ENCODE assay signal across 15 cellular contexts in genomic region chr9:108439967-108440366, GRCh38.
DNase-seq lines count a peak whose midpoint lies in the region; ATAC-seq, FAIRE-seq and TF ChIP-seq lines count a peak whose summit lies in the region.
"Had no signal": no experiment of that assay in that cellular context is flagged by ENCODE, and none has a peak within 500 bp of the region (broad histone marks: within the 10 kb centered on the region; RNA-seq: fewer than 3 reads in every experiment).

No MANE protein-coding gene starts in this region.

- FAIRE-seq in urothelium cell line (lab: Jason Lieb, UNC): no peak
- FAIRE-seq: H1 had no signal

- POLR2A ChIA-PET in IMR-90 (lab: Charles Lee; ENCODE audit: unreplicated experiment) (no interaction called here), Caco-2 (lab: Charles Lee) (no interaction called here)

- no peaks in the 10 kb centered on the region for H3K27me3 Mint-ChIP-seq in Caco-2 (ENCODE audit: insufficient read depth, unreplicated experiment)

- no peak overlapping the region for H2AFZ ChIP-seq in IMR-90 (replicated peaks; ENCODE audit: low read length, poor library complexity)

- H3K4me1 ChIP-seq in IMR-90 (ENCODE audit: control insufficient read depth, insufficient read depth, low read length): peaks cover 14% of the 10 kb centered on the region
- peaks cover 6% of the 10 kb centered on the region; the same call in 1 of the 2 replicates for H3K4me1 ChIP-seq in Caco-2

- no peaks in the 10 kb centered on the region for H3K9me3 ChIP-seq in IMR-90 (ENCODE audit: control insufficient read depth, insufficient read depth, low read length)
- H3K9me3 ChIP-seq in Caco-2: no peaks in the 10 kb centered on the region

- peak overlapping the region; percentile 55; the same call in 1 of the 2 replicates for H3K4ac ChIP-seq in IMR-90 (ENCODE audit: low read depth, low read length)

- no peaks in the 10 kb centered on the region for H3K9me3 Mint-ChIP-seq in Caco-2 (ENCODE audit: unreplicated experiment)
- H3K9me3 Mint-ChIP-seq: endodermal cell had no signal

- no peak overlapping the region for H3K14ac ChIP-seq in IMR-90 (replicated peaks; ENCODE audit: low read depth, low read length)

- dilution Hi-C loops in IMR-90 (cut with HindIII; ENCODE audit: low sequenced_read_pairs, unreplicated experiment): no loop called here

- intact Hi-C loops in IMR-90 (cut with micrococcal nuclease) (loop anchor here (5.0 to 10.0 kb wide), 5 partner anchors 37 to 958 kb away; no protein-coding TSS in a partner anchor), Caco-2 (cut with micrococcal nuclease; ENCODE audit: unreplicated experiment) (no loop called here)

- in situ Hi-C loops in IMR-90 (cut with MboI; ENCODE audit: low sequenced_read_pairs): no loop called here
- in situ Hi-C loops in brain microvascular endothelial cell (cut with HindIII; ENCODE audit: low pct_ligation_motif_present, low sequenced_read_pairs): no loop called here

- no peaks in the 10 kb centered on the region for H3K4me1 Mint-ChIP-seq in Caco-2 (ENCODE audit: low read depth, unreplicated experiment)
- H3K4me1 Mint-ChIP-seq: endodermal cell had no signal

- peak overlapping the region; percentile 80 for H2BK20ac ChIP-seq in IMR-90 (ENCODE audit: low read depth, low read length)

- TF ChIP-seq RAD21 in IMR-90 (IDR thresholded peaks at IDR 0.05; ENCODE audit: low read length): no peak

- no peak overlapping the region for H2AK9ac ChIP-seq in IMR-90 (replicated peaks; ENCODE audit: low read depth, low read length, poor library complexity)

- peak overlapping the region; percentile 50 for H3K4me2 ChIP-seq in IMR-90 (ENCODE audit: low read depth, low read length)

- H2BK5ac ChIP-seq in IMR-90 (ENCODE audit: low read depth, low read length, poor library complexity, severe bottlenecking): peak overlapping the region; percentile 70

- CTCF ChIA-PET in IMR-90 (lab: Yijun Ruan, JAX) (interaction anchor here (0.6 kb wide), 1 partner anchor 56 kb away, joined by 3 read pairs; no protein-coding TSS in a partner anchor), Caco-2 (lab: Charles Lee) (no interaction called here)

- H3K4me3 Mint-ChIP-seq in Caco-2 (ENCODE audit: unreplicated experiment): no peak overlapping the region
- H3K4me3 Mint-ChIP-seq: endodermal cell had no signal

- H4K91ac ChIP-seq in IMR-90 (ENCODE audit: insufficient read depth, low read depth, low read length): peak overlapping the region; percentile 41; the same call in 1 of the 2 replicates

- 0 out of 2 replicates have a peak overlapping the region, but pooled peaks have one; percentile 51 for H2AK5ac ChIP-seq in IMR-90 (ENCODE audit: low read depth, low read length)

- H3K9me1 ChIP-seq in IMR-90 (ENCODE audit: insufficient read depth, low read length): peaks cover 5% of the 10 kb centered on the region; the same call in 1 of the 2 replicates

- DNase-seq in IMR-90 (peak; percentile 76), brain microvascular endothelial cell (peak; percentile 47), iris pigment epithelial cell (ENCODE audit: low read depth) (peak; percentile 82), urothelium cell line (ENCODE audit: low spot score) (peak; percentile 16), Kasumi-1 (lab: John Stamatoyannopoulos, UW) (no peak), Caco-2 (no peak)
- DNase-seq in stimulated activated naive CD4-positive, alpha-beta T cell treated with Interleukin-2 at 50 U/mL for 16 hours (lab: John Stamatoyannopoulos, UW): no peak
- DNase-seq: aorta, endodermal cell, NCI-H1105 treated with DMSO at 0.1 percent for 48 hours, NCI-H510A treated with DMSO at 0.1 percent for 48 hours, retina, Right ventricle myocardium superior had no signal

- H3K18ac ChIP-seq in IMR-90 (ENCODE audit: low read depth, low read length): peak overlapping the region; percentile 83

- WGBS in IMR-90 (ENCODE audit: extremely low coverage in 2 of 2, insufficient read length in 1 of 2), 2 experiments: no CpG with 5 or more reads among the region's 3 CpGs

- no peak overlapping the region for H3K56ac ChIP-seq in IMR-90 (ENCODE audit: extremely low read depth, insufficient read depth, low read length)

- TF ChIP-seq CTCF in IMR-90 (conservative IDR thresholded peaks at IDR 0.05; ENCODE audit: low read depth, low read length): no peak
- TF ChIP-seq CTCF in brain microvascular endothelial cell (IDR thresholded peaks at IDR 0.05; ENCODE audit: low read depth, low read length, missing control alignments): no peak
- TF ChIP-seq CTCF in Caco-2 (IDR thresholded peaks at IDR 0.05; ENCODE audit: insufficient read depth in 1 of 2, low read depth in 1 of 2, low read length in 1 of 2, severe bottlenecking in 1 of 2, unreplicated experiment in 1 of 2): no peak

- peak overlapping the region; percentile 64 for H4K5ac ChIP-seq in IMR-90 (ENCODE audit: low read depth, low read length)

- H3K9ac ChIP-seq in IMR-90 (ENCODE audit: low read depth, low read length): no peak overlapping the region

- H3K36me3 Mint-ChIP-seq in Caco-2 (ENCODE audit: insufficient read depth, unreplicated experiment): no peaks in the 10 kb centered on the region

- H2BK120ac ChIP-seq in IMR-90 (ENCODE audit: low read depth, low read length): peak overlapping the region; percentile 66

- H2BK15ac ChIP-seq in IMR-90 (ENCODE audit: low read depth, low read length): 0 out of 3 replicates have a peak overlapping the region, but pooled peaks have one; percentile 45

- H3K79me1 ChIP-seq in IMR-90 (ENCODE audit: low read depth in 1 of 2, low read length in 2 of 2): no peaks in the 10 kb centered on the region

- H3K27ac ChIP-seq in IMR-90 (ENCODE audit: insufficient read depth, low read length): peak overlapping the region; percentile 71; the same call in 1 of the 2 replicates
- peak overlapping the region; percentile 41 for H3K27ac ChIP-seq in brain microvascular endothelial cell
- H3K27ac ChIP-seq: VCaP had no signal

- TF ChIP-seq POLR2A in IMR-90 (IDR thresholded peaks at IDR 0.05; ENCODE audit: low read depth, low read length): no peak

- BruUV-seq in IMR-90 (replicated peaks; lab: Mats Ljungman, UMichigan): no TSS peak
- BruUV-seq in Caco-2 (replicated peaks; lab: Mats Ljungman, UMichigan): no TSS peak

- H3K4me3 ChIP-seq in IMR-90 (ENCODE audit: insufficient read depth, low read depth, low read length) (no peak overlapping the region), brain microvascular endothelial cell (ENCODE audit: low read depth, low read length) (no peak overlapping the region), Caco-2 (ENCODE audit: low read depth, low read length) (no peak overlapping the region)

- ATAC-seq in IMR-90 (ENCODE audit: low read depth): peak; percentile 68

- H3K36me3 ChIP-seq in IMR-90 (ENCODE audit: control insufficient read depth, insufficient read depth, low read length) (no peaks in the 10 kb centered on the region), brain microvascular endothelial cell (replicated peaks) (no peaks in the 10 kb centered on the region), Caco-2 (ENCODE audit: control insufficient read depth, insufficient read depth, low read length) (no peaks in the 10 kb centered on the region)

- H4K20me1 ChIP-seq in IMR-90 (ENCODE audit: insufficient read depth, low read length): no peaks in the 10 kb centered on the region

- no peak overlapping the region for H3K27ac Mint-ChIP-seq in Caco-2 (ENCODE audit: unreplicated experiment)
- H3K27ac Mint-ChIP-seq: endodermal cell had no signal

- no peak overlapping the region for H3K23ac ChIP-seq in IMR-90 (ENCODE audit: low read depth, low read length)

- no peaks in the 10 kb centered on the region for H3K27me3 ChIP-seq in IMR-90 (ENCODE audit: control insufficient read depth, insufficient read depth, low read length)
- H3K27me3 ChIP-seq in brain microvascular endothelial cell (replicated peaks): no peaks in the 10 kb centered on the region
- no peaks in the 10 kb centered on the region for H3K27me3 ChIP-seq in Caco-2 (replicated peaks; ENCODE audit: control insufficient read depth, insufficient read depth, low read length)

- H4K8ac ChIP-seq in IMR-90 (ENCODE audit: low read depth in 2 of 2, low read length in 2 of 2): peak overlapping the region; percentile 39 to 42; a peak in 2 of 4 replicates

TF ChIP-seq in IMR-90, 13 proteins besides CTCF, POLR2A, EP300 and RAD21:
- TF ChIP-seq MAFK (IDR thresholded peaks at IDR 0.05; ENCODE audit: low read depth, low read length): no peak
- TF ChIP-seq CEBPB (IDR thresholded peaks at IDR 0.05; ENCODE audit: low read depth, low read length): peak; percentile 57
- peak; percentile 38; the same call in 1 of the 2 replicates for TF ChIP-seq FOS (IDR thresholded peaks at IDR 0.05; ENCODE audit: low read depth, low read length)
- peak; percentile 48; the same call in 1 of the 2 replicates for TF ChIP-seq BHLHE40 (IDR thresholded peaks at IDR 0.05; ENCODE audit: low read depth, low read length)

Comparison
In these comparisons a context has a peak if more than half of its experiments do, and no peak if none do; other contexts are left out.
1. DNase-seq: peak in IMR-90 (single experiment), brain microvascular endothelial cell (single experiment), iris pigment epithelial cell (single experiment) and urothelium cell line (single experiment); none in Kasumi-1 (0 of 2), stimulated activated naive CD4-positive, alpha-beta T cell treated with Interleukin-2 at 50 U/mL for 16 hours (single experiment) and Caco-2 (0 of 2).